In the genomic region with DNA sequence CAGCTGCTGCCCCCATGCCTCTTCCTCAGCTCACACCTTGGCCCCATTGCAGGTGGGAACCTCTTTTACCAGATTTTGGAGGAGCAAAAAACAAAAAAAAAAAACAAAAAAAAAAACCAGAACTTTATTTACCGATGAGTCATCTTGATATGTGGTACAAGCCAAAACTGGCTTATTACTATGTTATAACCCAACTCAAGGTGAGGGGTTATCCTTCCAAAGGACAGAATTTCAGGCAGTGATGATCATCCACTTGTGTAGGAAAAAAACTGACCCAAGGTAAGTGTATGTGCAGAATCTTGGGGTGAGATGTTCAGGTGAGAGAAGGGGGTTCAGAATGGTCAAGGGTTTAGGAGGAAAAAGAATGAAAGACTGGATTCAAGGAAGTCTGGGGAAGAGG, we compare ENCODE assay signal across 1 cellular context.
A peak's percentile ranks its signal among the peaks of the same experiment; 100 is the strongest.
TF ChIP-seq lines count a peak whose summit lies in the region.

No MANE protein-coding gene starts in this region.

TF ChIP-seq in IMR-90, 13 proteins besides CTCF, POLR2A, EP300 and RAD21:
- TF ChIP-seq FOS (IDR thresholded peaks at IDR 0.05; ENCODE audit: low read depth, low read length) (peak; percentile 47; the same call in 1 of the 2 replicates), MXI1 (IDR thresholded peaks at IDR 0.05; ENCODE audit: borderline replicate concordance, low read depth, low read length) (no peak)
TF ChIP-seq in IMR-90: peak in this region for 1.
